In the genomic region with DNA sequence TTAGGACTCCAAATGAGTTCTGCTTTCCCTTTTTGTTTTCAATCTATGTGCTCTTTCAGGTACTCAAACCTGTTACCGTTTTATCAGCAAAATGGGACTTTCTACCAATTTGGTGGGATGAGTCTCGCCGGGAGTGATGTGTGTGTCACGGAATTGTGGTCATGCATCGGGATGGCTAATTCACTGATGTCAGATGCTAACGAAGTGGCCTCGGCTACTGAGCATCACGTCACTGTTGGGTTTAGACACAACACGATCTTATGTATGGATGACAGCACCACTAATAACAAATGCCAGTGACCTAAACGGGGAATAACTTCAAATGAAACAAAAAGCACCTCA, we compare ENCODE assay signal across 2 cellular contexts.
TF ChIP-seq lines count a peak whose summit lies in the region.

No MANE protein-coding gene starts in this region.

TF ChIP-seq in HCT116, 20 proteins besides CTCF, POLR2A, EP300 and RAD21 (continued from another document):
- TF ChIP-seq, protein P1, sequence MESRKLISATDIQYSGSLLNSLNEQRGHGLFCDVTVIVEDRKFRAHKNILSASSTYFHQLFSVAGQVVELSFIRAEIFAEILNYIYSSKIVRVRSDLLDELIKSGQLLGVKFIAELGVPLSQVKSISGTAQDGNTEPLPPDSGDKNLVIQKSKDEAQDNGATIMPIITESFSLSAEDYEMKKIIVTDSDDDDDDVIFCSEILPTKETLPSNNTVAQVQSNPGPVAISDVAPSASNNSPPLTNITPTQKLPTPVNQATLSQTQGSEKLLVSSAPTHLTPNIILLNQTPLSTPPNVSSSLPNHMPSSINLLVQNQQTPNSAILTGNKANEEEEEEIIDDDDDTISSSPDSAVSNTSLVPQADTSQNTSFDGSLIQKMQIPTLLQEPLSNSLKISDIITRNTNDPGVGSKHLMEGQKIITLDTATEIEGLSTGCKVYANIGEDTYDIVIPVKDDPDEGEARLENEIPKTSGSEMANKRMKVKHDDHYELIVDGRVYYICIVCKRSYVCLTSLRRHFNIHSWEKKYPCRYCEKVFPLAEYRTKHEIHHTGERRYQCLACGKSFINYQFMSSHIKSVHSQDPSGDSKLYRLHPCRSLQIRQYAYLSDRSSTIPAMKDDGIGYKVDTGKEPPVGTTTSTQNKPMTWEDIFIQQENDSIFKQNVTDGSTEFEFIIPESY (IDR thresholded peaks at IDR 0.05; ENCODE audit: extremely low read depth, insufficient replicate concordance, low read length), result no peak
- TF ChIP-seq, protein P2, sequence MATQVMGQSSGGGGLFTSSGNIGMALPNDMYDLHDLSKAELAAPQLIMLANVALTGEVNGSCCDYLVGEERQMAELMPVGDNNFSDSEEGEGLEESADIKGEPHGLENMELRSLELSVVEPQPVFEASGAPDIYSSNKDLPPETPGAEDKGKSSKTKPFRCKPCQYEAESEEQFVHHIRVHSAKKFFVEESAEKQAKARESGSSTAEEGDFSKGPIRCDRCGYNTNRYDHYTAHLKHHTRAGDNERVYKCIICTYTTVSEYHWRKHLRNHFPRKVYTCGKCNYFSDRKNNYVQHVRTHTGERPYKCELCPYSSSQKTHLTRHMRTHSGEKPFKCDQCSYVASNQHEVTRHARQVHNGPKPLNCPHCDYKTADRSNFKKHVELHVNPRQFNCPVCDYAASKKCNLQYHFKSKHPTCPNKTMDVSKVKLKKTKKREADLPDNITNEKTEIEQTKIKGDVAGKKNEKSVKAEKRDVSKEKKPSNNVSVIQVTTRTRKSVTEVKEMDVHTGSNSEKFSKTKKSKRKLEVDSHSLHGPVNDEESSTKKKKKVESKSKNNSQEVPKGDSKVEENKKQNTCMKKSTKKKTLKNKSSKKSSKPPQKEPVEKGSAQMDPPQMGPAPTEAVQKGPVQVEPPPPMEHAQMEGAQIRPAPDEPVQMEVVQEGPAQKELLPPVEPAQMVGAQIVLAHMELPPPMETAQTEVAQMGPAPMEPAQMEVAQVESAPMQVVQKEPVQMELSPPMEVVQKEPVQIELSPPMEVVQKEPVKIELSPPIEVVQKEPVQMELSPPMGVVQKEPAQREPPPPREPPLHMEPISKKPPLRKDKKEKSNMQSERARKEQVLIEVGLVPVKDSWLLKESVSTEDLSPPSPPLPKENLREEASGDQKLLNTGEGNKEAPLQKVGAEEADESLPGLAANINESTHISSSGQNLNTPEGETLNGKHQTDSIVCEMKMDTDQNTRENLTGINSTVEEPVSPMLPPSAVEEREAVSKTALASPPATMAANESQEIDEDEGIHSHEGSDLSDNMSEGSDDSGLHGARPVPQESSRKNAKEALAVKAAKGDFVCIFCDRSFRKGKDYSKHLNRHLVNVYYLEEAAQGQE (IDR thresholded peaks at IDR 0.05; ENCODE audit: low read depth), result no peak
- TF ChIP-seq YY1 (IDR thresholded peaks at IDR 0.05; ENCODE audit: extremely low read depth, insufficient replicate concordance, low read depth, low read length) (no peak), EGR1 (IDR thresholded peaks at IDR 0.05; ENCODE audit: low read depth) (no peak), FOSL1 (IDR thresholded peaks at IDR 0.05; ENCODE audit: low read depth) (no peak)
TF ChIP-seq in HCT116: peak in this region for 0.

TF ChIP-seq in liver, 16 proteins besides CTCF, POLR2A, EP300 and RAD21 (continued from another document):
- TF ChIP-seq, protein P2 (IDR thresholded peaks at IDR 0.05), result no peak
- TF ChIP-seq FOXA1 (IDR thresholded peaks at IDR 0.05) (no peak), RXRA (IDR thresholded peaks at IDR 0.05) (no peak), NR2F2 (IDR thresholded peaks at IDR 0.05) (no peak), SP1 (IDR thresholded peaks at IDR 0.05) (no peak)
- TF ChIP-seq, protein P3, sequence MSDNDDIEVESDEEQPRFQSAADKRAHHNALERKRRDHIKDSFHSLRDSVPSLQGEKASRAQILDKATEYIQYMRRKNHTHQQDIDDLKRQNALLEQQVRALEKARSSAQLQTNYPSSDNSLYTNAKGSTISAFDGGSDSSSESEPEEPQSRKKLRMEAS (IDR thresholded peaks at IDR 0.05), result no peak
- TF ChIP-seq, protein P1 (IDR thresholded peaks at IDR 0.05), result no peak
TF ChIP-seq in liver: peak in this region for 0.
